10 cellular contexts compared by ENCODE assay signal in genomic region chr3:70360985-70361384, GRCh38. TPM values are rescaled to one million over a fixed set of nuclear protein-coding genes. Genes with fewer than 3 reads are reported as not detected.
DNase-seq lines count a peak whose midpoint lies in the region; ATAC-seq and TF ChIP-seq lines count a peak whose summit lies in the region.
"Had no signal": no experiment of that assay in that cellular context is flagged by ENCODE, and none has a peak within 500 bp of the region (broad histone marks: within the 10 kb centered on the region; RNA-seq: fewer than 3 reads in every experiment).

No MANE protein-coding gene starts in this region.

- H3K36me3 ChIP-seq in GM06990 (ENCODE audit: control insufficient read depth, insufficient read depth, low read length) (no peaks in the 10 kb centered on the region), brain microvascular endothelial cell (replicated peaks) (no peaks in the 10 kb centered on the region), upper lobe of left lung (no peaks in the 10 kb centered on the region)

- no peak for TF ChIP-seq EP300 in upper lobe of left lung (IDR thresholded peaks at IDR 0.05)

- peak; percentile 45 for DNase-seq in GM06990 (ENCODE audit: extremely low read depth, insufficient read length)
- peak; percentile 55 for DNase-seq in brain microvascular endothelial cell
- no peak for DNase-seq in head of caudate nucleus
- no peak for DNase-seq in cortex of kidney (lab: John Stamatoyannopoulos, UW)
- no peak for DNase-seq in cerebellar cortex (ENCODE audit: low spot score)
- no peak for DNase-seq in upper lobe of left lung

- intact Hi-C loops in head of caudate nucleus (cut with DNase I), result no loop called here

- TF ChIP-seq POLR2A in upper lobe of left lung (IDR thresholded peaks at IDR 0.05), result no peak

- ATAC-seq in GM19455 (IDR thresholded peaks at IDR 0.05; ENCODE audit: unreplicated experiment) (peak; percentile 70), HG03135 (IDR thresholded peaks at IDR 0.05; ENCODE audit: unreplicated experiment) (peak; percentile 76), upper lobe of left lung (ENCODE audit: low FRiP score in 2 of 2) (no peak)

- TF ChIP-seq CTCF in GM06990 (IDR thresholded peaks at IDR 0.05; ENCODE audit: insufficient read depth, low read length, poor library complexity, severe bottlenecking) (no peak), brain microvascular endothelial cell (IDR thresholded peaks at IDR 0.05; ENCODE audit: low read depth, low read length, missing control alignments) (no peak), upper lobe of left lung (IDR thresholded peaks at IDR 0.05) (no peak)

- 66% methylated on average over 3 of the region's 3 CpGs for WGBS in upper lobe of left lung, 2 donors

- H3K4me3 ChIP-seq in GM06990 (replicated peaks; ENCODE audit: low read depth, low read length) (no peak overlapping the region), brain microvascular endothelial cell (ENCODE audit: low read depth, low read length) (no peak overlapping the region), upper lobe of left lung (no peak overlapping the region)
- H3K4me3 ChIP-seq: SK-N-MC, skin epidermis had no signal

- H3K27me3 ChIP-seq in GM06990 (replicated peaks; ENCODE audit: control insufficient read depth, insufficient read depth, low read length) (no peaks in the 10 kb centered on the region), brain microvascular endothelial cell (replicated peaks) (no peaks in the 10 kb centered on the region), upper lobe of left lung (no peaks in the 10 kb centered on the region)

- H3K4me1 ChIP-seq in upper lobe of left lung, result no peaks in the 10 kb centered on the region

- H3K27ac ChIP-seq in brain microvascular endothelial cell (no peak overlapping the region), upper lobe of left lung (no peak overlapping the region)
- H3K27ac ChIP-seq: SK-N-MC, skin epidermis had no signal

- H3K9me3 ChIP-seq in upper lobe of left lung, result no peaks in the 10 kb centered on the region

- in situ Hi-C loops in brain microvascular endothelial cell (cut with HindIII; ENCODE audit: low pct_ligation_motif_present, low sequenced_read_pairs), result no loop called here

RNA-seq across cellular contexts. Expression of gene MDFIC2, which starts 48.5 kb away (rescaled TPM):
- not detected for total RNA-seq in upper lobe of left lung

Comparison
In these comparisons a context has a peak if more than half of its experiments do, and no peak if none do; other contexts are left out.
1. DNase-seq: peak in GM06990 (single experiment) and brain microvascular endothelial cell (single experiment); none in head of caudate nucleus (0 of 42), cortex of kidney (single experiment), cerebellar cortex (single experiment) and upper lobe of left lung (0 of 2).
2. ATAC-seq: peak in GM19455 (single experiment) and HG03135 (single experiment); none in upper lobe of left lung (0 of 2).